ENCODE assay signal across 10 cellular contexts in genomic region chr21:43639470-43640178, GRCh38. TPM values are rescaled to one million over a fixed set of nuclear protein-coding genes. Genes with fewer than 3 reads are reported as not detected.
DNase-seq lines count a peak whose midpoint lies in the region; ATAC-seq lines count a peak whose summit lies in the region.
"Had no signal": no experiment of that assay in that cellular context is flagged by ENCODE, and none has a peak within 500 bp of the region (broad histone marks: within the 10 kb centered on the region; RNA-seq: fewer than 3 reads in every experiment).

No MANE protein-coding gene starts in this region.

- no peak for DNase-seq in activated CD4-positive, alpha-beta T cell treated with anti-CD3 and anti-CD28 coated beads, Interleukin-2, amount 10 ng/mL, durations not matched to agents 24 days and 14 days
- no peak for DNase-seq in activated CD4-positive, alpha-beta T cell treated with anti-CD3 and anti-CD28 coated beads, Interleukin-2, amount 50 U/mL, for 1 hour
- DNase-seq in SK-N-MC (ENCODE audit: low read depth, low spot score): no peak
- peak; percentile 91 for DNase-seq in fibroblast of the conjunctiva (ENCODE audit: low read depth)
- DNase-seq in NCI-H748 treated with DMSO at 0.1 percent for 48 hours (lab: John Stamatoyannopoulos, UW): no peak
- DNase-seq in left ventricle myocardium superior: no peak
- DNase-seq: aorta, NCI-H2227 treated with DMSO at 0.1 percent for 48 hours had no signal

- ATAC-seq in HG02885 (IDR thresholded peaks at IDR 0.05; ENCODE audit: poor library complexity, unreplicated experiment) (no peak), left ventricle myocardium superior (no peak)
- ATAC-seq in stimulated activated memory B cell treated with anti-CD40 and anti-IgM and Interleukin-4, amounts not matched to agents 10 μg/mL and 1 μg/mL and 100 μg/mL, for 72 hours: no peak

- peak overlapping the region; percentile 91 for H3K27ac ChIP-seq in SK-N-MC

- peak overlapping the region; percentile 21 for H3K27ac Mint-ChIP-seq in activated CD4-positive, alpha-beta T cell treated with anti-CD3 and anti-CD28 coated beads, Interleukin-2, amount 10 ng/mL, durations not matched to agents 24 days and 14 days
- no peak overlapping the region for H3K27ac Mint-ChIP-seq in stimulated activated memory B cell treated with anti-CD40 and anti-IgM and Interleukin-4, amounts not matched to agents 10 μg/mL and 1 μg/mL and 100 μg/mL, for 72 hours

- no peaks in the 10 kb centered on the region for H3K9me3 ChIP-seq in SK-N-MC (ENCODE audit: low read depth, low read length)

- H3K36me3 ChIP-seq in SK-N-MC (ENCODE audit: insufficient read depth, low read length): no peaks in the 10 kb centered on the region

- peaks cover 3% of the 10 kb centered on the region for H3K27me3 Mint-ChIP-seq in activated CD4-positive, alpha-beta T cell treated with anti-CD3 and anti-CD28 coated beads, Interleukin-2, amount 10 ng/mL, durations not matched to agents 24 days and 14 days
- H3K27me3 Mint-ChIP-seq in stimulated activated memory B cell treated with anti-CD40 and anti-IgM and Interleukin-4, amounts not matched to agents 10 μg/mL and 1 μg/mL and 100 μg/mL, for 72 hours: no peaks in the 10 kb centered on the region

- no peaks in the 10 kb centered on the region for H3K36me3 Mint-ChIP-seq in activated CD4-positive, alpha-beta T cell treated with anti-CD3 and anti-CD28 coated beads, Interleukin-2, amount 10 ng/mL, durations not matched to agents 24 days and 14 days (ENCODE audit: low read depth)
- H3K36me3 Mint-ChIP-seq in stimulated activated memory B cell treated with anti-CD40 and anti-IgM and Interleukin-4, amounts not matched to agents 10 μg/mL and 1 μg/mL and 100 μg/mL, for 72 hours: no peaks in the 10 kb centered on the region

- H3K9ac ChIP-seq in SK-N-MC (ENCODE audit: insufficient read length): peak overlapping the region; percentile 63

- peaks cover 10% of the 10 kb centered on the region for H3K4me1 Mint-ChIP-seq in activated CD4-positive, alpha-beta T cell treated with anti-CD3 and anti-CD28 coated beads, Interleukin-2, amount 10 ng/mL, durations not matched to agents 24 days and 14 days
- no peaks in the 10 kb centered on the region for H3K4me1 Mint-ChIP-seq in stimulated activated memory B cell treated with anti-CD40 and anti-IgM and Interleukin-4, amounts not matched to agents 10 μg/mL and 1 μg/mL and 100 μg/mL, for 72 hours

- no peaks in the 10 kb centered on the region for H3K9me3 Mint-ChIP-seq in activated CD4-positive, alpha-beta T cell treated with anti-CD3 and anti-CD28 coated beads, Interleukin-2, amount 10 ng/mL, durations not matched to agents 24 days and 14 days
- no peaks in the 10 kb centered on the region for H3K9me3 Mint-ChIP-seq in stimulated activated memory B cell treated with anti-CD40 and anti-IgM and Interleukin-4, amounts not matched to agents 10 μg/mL and 1 μg/mL and 100 μg/mL, for 72 hours

- intact Hi-C loops in activated CD4-positive, alpha-beta T cell treated with anti-CD3 and anti-CD28 coated beads, Interleukin-2, amount 10 ng/mL, durations not matched to agents 24 days and 14 days (cut with micrococcal nuclease): no loop called here
- intact Hi-C loops in left ventricle myocardium superior (cut with micrococcal nuclease): loop anchor here (5.0 kb wide), 1 partner anchor 37 kb away; no protein-coding TSS in a partner anchor

- no peak overlapping the region for H3K4me3 Mint-ChIP-seq in activated CD4-positive, alpha-beta T cell treated with anti-CD3 and anti-CD28 coated beads, Interleukin-2, amount 10 ng/mL, durations not matched to agents 24 days and 14 days
- H3K4me3 Mint-ChIP-seq in stimulated activated memory B cell treated with anti-CD40 and anti-IgM and Interleukin-4, amounts not matched to agents 10 μg/mL and 1 μg/mL and 100 μg/mL, for 72 hours: no peak overlapping the region

- peak overlapping the region; percentile 25 for H3K4me3 ChIP-seq in SK-N-MC

RNA-seq across cellular contexts. Expression of gene HSF2BP, which starts 19.7 kb away (rescaled TPM):
- total RNA-seq in activated CD4-positive, alpha-beta T cell treated with anti-CD3 and anti-CD28 coated beads, Interleukin-2, amount 10 ng/mL, durations not matched to agents 24 days and 14 days: 1.3 TPM in 2 replicates
- not detected for total RNA-seq in left ventricle myocardium superior

RNA-seq across cellular contexts. Expression of gene RRP1B, which starts 19.7 kb away (rescaled TPM):
- total RNA-seq in activated CD4-positive, alpha-beta T cell treated with anti-CD3 and anti-CD28 coated beads, Interleukin-2, amount 10 ng/mL, durations not matched to agents 24 days and 14 days: 82.8 and 83.6 TPM in 2 replicates
- 9.9 TPM for total RNA-seq in left ventricle myocardium superior
